In genomic region chr18:26438980-26439379, GRCh38 we compare ENCODE assay signal across 12 cellular contexts.
DNase-seq lines count a peak whose midpoint lies in the region; ATAC-seq, FAIRE-seq and TF ChIP-seq lines count a peak whose summit lies in the region.
"Had no signal": no experiment of that assay in that cellular context is flagged by ENCODE, and none has a peak within 500 bp of the region (broad histone marks: within the 10 kb centered on the region; RNA-seq: fewer than 3 reads in every experiment).

No MANE protein-coding gene starts in this region.

- H3K4me1 Mint-ChIP-seq in T-helper 2 cell treated with Interferon-gamma antibody and Interleukin-4, amounts not matched to agents 5 μg/mL and 100 μg/mL, for 36 hours (ENCODE audit: low read depth) = no peaks in the 10 kb centered on the region
- H3K4me1 Mint-ChIP-seq: naive thymus-derived CD8-positive, alpha-beta T cell had no signal

- TF ChIP-seq CTCF in SU-DHL-6 (IDR thresholded peaks at IDR 0.05; ENCODE audit: insufficient read depth, low read length, poor library complexity, severe bottlenecking) = no peak

- no peaks in the 10 kb centered on the region for H3K27me3 ChIP-seq in SU-DHL-6 (ENCODE audit: low read length)
- H3K27me3 ChIP-seq: testis had no signal

- H3K36me3 ChIP-seq in SU-DHL-6 (ENCODE audit: low read length) = 0 out of 2 replicates have a peak, but pooled peaks cover 2% of the 10 kb centered on the region

- no peak overlapping the region for H3K4me3 Mint-ChIP-seq in T-helper 2 cell treated with Interferon-gamma antibody and Interleukin-4, amounts not matched to agents 5 μg/mL and 100 μg/mL, for 36 hours
- H3K4me3 Mint-ChIP-seq: naive thymus-derived CD8-positive, alpha-beta T cell had no signal

- no peak overlapping the region for H3K27ac ChIP-seq in SU-DHL-6 (ENCODE audit: low read depth, low read length)
- H3K27ac ChIP-seq: coronary artery, testis had no signal

- peaks cover 27% of the 10 kb centered on the region for H3K27me3 Mint-ChIP-seq in T-helper 2 cell treated with Interferon-gamma antibody and Interleukin-4, amounts not matched to agents 5 μg/mL and 100 μg/mL, for 36 hours (ENCODE audit: low read depth)

- no peaks in the 10 kb centered on the region for H3F3A ChIP-seq in SU-DHL-6 (ENCODE audit: insufficient read depth)

- no peak for DNase-seq in H54 (ENCODE audit: insufficient read length, low spot score)
- no peak for DNase-seq in T-helper 2 cell treated with Interferon-gamma antibody and Interleukin-4, amounts not matched to agents 5 μg/mL and 100 μg/mL, for 36 hours (ENCODE audit: low spot score)
- no peak for DNase-seq in NCI-H146 treated with DMSO at 0.1 percent for 48 hours (lab: John Stamatoyannopoulos, UW; ENCODE audit: unreplicated experiment)
- no peak for DNase-seq in NCI-H510A treated with DMSO at 0.1 percent for 48 hours (lab: John Stamatoyannopoulos, UW)
- DNase-seq: naive thymus-derived CD8-positive, alpha-beta T cell; NCI-H1694; testis had no signal

- H3K9me3 ChIP-seq in SU-DHL-6 (ENCODE audit: insufficient read depth, low read length) = no peaks in the 10 kb centered on the region
- H3K9me3 ChIP-seq: testis had no signal

- H4K20me1 ChIP-seq in SU-DHL-6 (ENCODE audit: low read depth, low read length) = no peaks in the 10 kb centered on the region

- ATAC-seq in GM18858 (IDR thresholded peaks at IDR 0.05; ENCODE audit: unreplicated experiment) (peak; percentile 99), GM21576 (IDR thresholded peaks at IDR 0.05; ENCODE audit: unreplicated experiment) (peak; percentile 99), HG03175 (IDR thresholded peaks at IDR 0.05; ENCODE audit: unreplicated experiment) (peak; percentile 100)
- ATAC-seq: naive thymus-derived CD8-positive, alpha-beta T cell had no signal

- H3K79me2 ChIP-seq in SU-DHL-6 (ENCODE audit: insufficient read depth, low read length) = no peaks in the 10 kb centered on the region

- peak overlapping the region; percentile 13 for H2AFZ ChIP-seq in SU-DHL-6 (ENCODE audit: low read depth, low read length, severe bottlenecking)

- no peaks in the 10 kb centered on the region for H3K36me3 Mint-ChIP-seq in T-helper 2 cell treated with Interferon-gamma antibody and Interleukin-4, amounts not matched to agents 5 μg/mL and 100 μg/mL, for 36 hours (ENCODE audit: low read depth)
- H3K36me3 Mint-ChIP-seq: naive thymus-derived CD8-positive, alpha-beta T cell had no signal

- no peaks in the 10 kb centered on the region for H3K9me2 ChIP-seq in SU-DHL-6 (replicated peaks; ENCODE audit: insufficient read depth, low read length)

- no peak overlapping the region for H3K9ac ChIP-seq in SU-DHL-6 (ENCODE audit: low read length)

- FAIRE-seq in H54 (lab: Jason Lieb, UNC) = no peak

- H3K9me3 Mint-ChIP-seq in T-helper 2 cell treated with Interferon-gamma antibody and Interleukin-4, amounts not matched to agents 5 μg/mL and 100 μg/mL, for 36 hours = no peaks in the 10 kb centered on the region

- H3K27ac Mint-ChIP-seq in T-helper 2 cell treated with Interferon-gamma antibody and Interleukin-4, amounts not matched to agents 5 μg/mL and 100 μg/mL, for 36 hours = no peak overlapping the region
- H3K27ac Mint-ChIP-seq: naive thymus-derived CD8-positive, alpha-beta T cell had no signal

- H3K4me2 ChIP-seq in SU-DHL-6 (ENCODE audit: low read depth, low read length, poor library complexity, severe bottlenecking) = no peak overlapping the region

- no peak for TF ChIP-seq POLR2A in H54 (IDR thresholded peaks at IDR 0.05; ENCODE audit: low read depth, low read length)

- no peak overlapping the region for H3K4me3 ChIP-seq in SU-DHL-6 (ENCODE audit: insufficient read depth, low read length, poor library complexity, severe bottlenecking)
- H3K4me3 ChIP-seq: coronary artery, testis had no signal
